Comparison of ENCODE assay signal across 18 cellular contexts in genomic region chr2:69195706-69196105, GRCh38.
"Had no signal": no experiment of that assay in that cellular context is flagged by ENCODE, and none has a peak within 500 bp of the region (broad histone marks: within the 10 kb centered on the region; RNA-seq: fewer than 3 reads in every experiment).

No MANE protein-coding gene starts in this region.

- H3K27me3 Mint-ChIP-seq: activated naive CD8-positive, alpha-beta T cell treated with anti-CD3 and anti-CD28 coated beads for 36 hours had no signal

- H3K4me3 ChIP-seq: breast epithelium, ovary, SJCRH30, tibial nerve had no signal

- H3K9me3 Mint-ChIP-seq: activated CD4-positive, alpha-beta T cell treated with anti-CD3 and anti-CD28 coated beads, Interleukin-2, amount 10 ng/mL, durations not matched to agents 24 days and 14 days; activated naive CD8-positive, alpha-beta T cell treated with anti-CD3 and anti-CD28 coated beads for 36 hours; activated T-helper 1 cell treated with anti-CD3 and anti-CD28 coated beads, Interleukin-12 subunit alpha, Interleukin-12 subunit beta, Interleukin-2, Interleukin-4 antibody, amounts not matched to agents 30 ng/mL and 10 ng/mL and 1 ng/mL, durations not matched to agents 14 hours and 24 hours and 36 hours; effector memory CD8-positive, alpha-beta T cell; stimulated activated memory B cell treated with anti-CD40 and anti-IgM and Interleukin-4, amounts not matched to agents 10 μg/mL and 1 μg/mL and 100 μg/mL, for 72 hours had no signal

- H3K36me3 Mint-ChIP-seq: activated naive CD8-positive, alpha-beta T cell treated with anti-CD3 and anti-CD28 coated beads for 36 hours; stimulated activated memory B cell treated with anti-CD40 and anti-IgM and Interleukin-4, amounts not matched to agents 10 μg/mL and 1 μg/mL and 100 μg/mL, for 72 hours had no signal

- ATAC-seq: activated CD8-positive, alpha-beta T cell treated with anti-CD3 and anti-CD28 coated beads, Interleukin-2, amount 10 ng/mL, durations not matched to agents 7 days and 5 days; effector memory CD8-positive, alpha-beta T cell; left ventricle myocardium superior had no signal

- H3K27ac Mint-ChIP-seq: activated CD4-positive, alpha-beta T cell treated with anti-CD3 and anti-CD28 coated beads, Interleukin-2, amount 10 ng/mL, durations not matched to agents 24 days and 14 days; activated CD8-positive, alpha-beta T cell treated with anti-CD3 and anti-CD28 coated beads, Interleukin-2, amount 10 ng/mL, durations not matched to agents 7 days and 5 days; activated naive CD8-positive, alpha-beta T cell treated with anti-CD3 and anti-CD28 coated beads for 36 hours; activated T-helper 1 cell treated with anti-CD3 and anti-CD28 coated beads, Interleukin-12 subunit alpha, Interleukin-12 subunit beta, Interleukin-2, Interleukin-4 antibody, amounts not matched to agents 30 ng/mL and 10 ng/mL and 1 ng/mL, durations not matched to agents 14 hours and 24 hours and 36 hours; effector memory CD8-positive, alpha-beta T cell; stimulated activated memory B cell treated with anti-CD40 and anti-IgM and Interleukin-4, amounts not matched to agents 10 μg/mL and 1 μg/mL and 100 μg/mL, for 72 hours had no signal

- H3K27ac ChIP-seq: SJCRH30 had no signal

- H3K9me3 ChIP-seq: breast epithelium, ovary, SJCRH30, tibial nerve had no signal

- H3K36me3 ChIP-seq: breast epithelium, ovary had no signal

- DNase-seq: activated CD4-positive, alpha-beta T cell treated with anti-CD3 and anti-CD28 coated beads, Interleukin-2, amount 10 ng/mL, durations not matched to agents 24 days and 14 days; activated CD4-positive, CD25-positive, alpha-beta regulatory T cell; activated CD8-positive, alpha-beta memory T cell treated with anti-CD3 and anti-CD28 coated beads, Interleukin-2, amount 50 U/mL, for 48 hours; activated CD8-positive, alpha-beta T cell treated with anti-CD3 and anti-CD28 coated beads, Interleukin-2, amount 10 ng/mL, durations not matched to agents 7 days and 5 days; activated naive CD8-positive, alpha-beta T cell treated with anti-CD3 and anti-CD28 coated beads for 36 hours; anterior cingulate cortex; cerebellar nuclear complex; effector memory CD8-positive, alpha-beta T cell; hypothalamus; left ventricle myocardium superior; stimulated activated CD4-positive, alpha-beta T cell treated with anti-CD3 and anti-CD28 coated beads, Interleukin-2, amount 100 ng/mL, for 48 hours; SW 1271 had no signal

- H3K4me1 Mint-ChIP-seq: activated CD4-positive, alpha-beta T cell treated with anti-CD3 and anti-CD28 coated beads, Interleukin-2, amount 10 ng/mL, durations not matched to agents 24 days and 14 days; activated naive CD8-positive, alpha-beta T cell treated with anti-CD3 and anti-CD28 coated beads for 36 hours; stimulated activated memory B cell treated with anti-CD40 and anti-IgM and Interleukin-4, amounts not matched to agents 10 μg/mL and 1 μg/mL and 100 μg/mL, for 72 hours had no signal

- H3K4me1 ChIP-seq: breast epithelium had no signal

- H3K27me3 ChIP-seq: breast epithelium, ovary, SJCRH30, tibial nerve had no signal

- H3K4me3 Mint-ChIP-seq: activated CD4-positive, alpha-beta T cell treated with anti-CD3 and anti-CD28 coated beads, Interleukin-2, amount 10 ng/mL, durations not matched to agents 24 days and 14 days; activated CD8-positive, alpha-beta T cell treated with anti-CD3 and anti-CD28 coated beads, Interleukin-2, amount 10 ng/mL, durations not matched to agents 7 days and 5 days; activated naive CD8-positive, alpha-beta T cell treated with anti-CD3 and anti-CD28 coated beads for 36 hours; activated T-helper 1 cell treated with anti-CD3 and anti-CD28 coated beads, Interleukin-12 subunit alpha, Interleukin-12 subunit beta, Interleukin-2, Interleukin-4 antibody, amounts not matched to agents 30 ng/mL and 10 ng/mL and 1 ng/mL, durations not matched to agents 14 hours and 24 hours and 36 hours; effector memory CD8-positive, alpha-beta T cell; stimulated activated memory B cell treated with anti-CD40 and anti-IgM and Interleukin-4, amounts not matched to agents 10 μg/mL and 1 μg/mL and 100 μg/mL, for 72 hours had no signal
